Comparison of ENCODE assay signal across 8 cellular contexts in the genomic region with DNA sequence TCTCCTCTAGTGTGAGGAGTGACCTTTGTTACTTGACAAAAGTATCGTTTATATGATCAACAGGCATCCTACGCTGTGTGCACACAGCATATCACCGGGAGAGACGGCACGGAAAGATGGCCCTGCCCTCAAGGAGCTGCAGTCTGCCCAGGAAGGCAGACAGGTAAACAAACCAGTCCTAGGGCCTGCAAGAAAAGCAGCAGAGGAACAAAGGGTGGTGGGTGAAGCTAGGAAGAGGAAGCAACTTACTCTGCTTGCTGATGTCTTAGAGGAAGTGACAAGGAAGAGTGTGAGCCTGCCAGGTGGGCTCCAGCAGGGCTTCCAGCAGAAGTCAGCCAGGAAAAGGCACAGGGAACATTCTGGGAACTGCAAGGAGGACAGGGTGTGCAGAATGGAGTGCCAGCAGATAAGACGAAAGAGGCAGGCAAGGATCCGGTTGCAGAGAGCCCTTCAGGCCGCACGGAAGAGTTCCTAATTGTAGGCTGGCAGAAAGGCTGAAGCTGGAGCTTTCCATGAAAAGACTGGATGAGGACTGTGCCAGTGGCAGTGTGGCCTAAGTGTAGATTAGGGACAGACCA.
DNase-seq lines count a peak whose midpoint lies in the region; ATAC-seq, FAIRE-seq and TF ChIP-seq lines count a peak whose summit lies in the region.

No MANE protein-coding gene starts in this region.

- ATAC-seq in Right ventricle myocardium inferior, result peak; percentile 47

- H3K27me3 ChIP-seq in NT2/D1 (ENCODE audit: insufficient read depth, insufficient read length) (no peaks in the 10 kb centered on the region), parathyroid adenoma (ENCODE audit: control insufficient read depth, insufficient read depth, low read length) (no peaks in the 10 kb centered on the region)

- peak overlapping the region; percentile 54 for H3K27ac ChIP-seq in 22Rv1
- H3K27ac ChIP-seq in parathyroid adenoma, result peak overlapping the region; percentile 67

- H2AFZ ChIP-seq in parathyroid adenoma, result peak overlapping the region; percentile 58

- peaks cover 18% of the 10 kb centered on the region for H3K36me3 ChIP-seq in NT2/D1 (ENCODE audit: insufficient read depth, insufficient read length, low read length)
- no peaks in the 10 kb centered on the region for H3K36me3 ChIP-seq in parathyroid adenoma (ENCODE audit: control insufficient read depth, insufficient read depth, low read length)

- H3K4me3 ChIP-seq in NT2/D1 (ENCODE audit: insufficient read length, low read depth), result peak overlapping the region; percentile 51
- H3K4me3 ChIP-seq in parathyroid adenoma (ENCODE audit: low read depth, low read length), result peak overlapping the region; percentile 46

- peaks cover 6% of the 10 kb centered on the region for H3K79me2 ChIP-seq in parathyroid adenoma

- H3K9me3 ChIP-seq in NT2/D1 (ENCODE audit: insufficient read depth, low read length) (no peaks in the 10 kb centered on the region), parathyroid adenoma (ENCODE audit: control insufficient read depth, low read length) (no peaks in the 10 kb centered on the region)

- intact Hi-C loops in Right ventricle myocardium inferior (cut with DNase I), result loop anchor here (2.0 to 5.0 kb wide), 4 partner anchors 38 to 278 kb away; no protein-coding TSS in a partner anchor

- H3K9ac ChIP-seq in NT2/D1 (ENCODE audit: insufficient read length, low read depth), result peak overlapping the region; percentile 77
- no peak overlapping the region for H3K9ac ChIP-seq in parathyroid adenoma

- H3K4me2 ChIP-seq in parathyroid adenoma (ENCODE audit: low read length), result peak overlapping the region; percentile 77

- H3K4me1 ChIP-seq in NT2/D1 (ENCODE audit: insufficient read depth, insufficient read length) (no peaks in the 10 kb centered on the region), parathyroid adenoma (peaks cover 12% of the 10 kb centered on the region)

- TF ChIP-seq CTCF in 22Rv1 (IDR thresholded peaks at IDR 0.05) (no peak), parathyroid adenoma (IDR thresholded peaks at IDR 0.05) (no peak), GM10266 (IDR thresholded peaks at IDR 0.05; ENCODE audit: control insufficient read depth, insufficient read depth, low read depth, missing control alignments) (no peak)

- no peak for DNase-seq in GM19239 (ENCODE audit: insufficient read length, low spot score)
- DNase-seq in NT2/D1 (ENCODE audit: low read depth, low spot score), result no peak
- peak; percentile 10 for DNase-seq in activated effector memory CD4-positive, alpha-beta T cell treated with Interleukin-2 at 50 U/mL for 16 hours
- no peak for DNase-seq in Right ventricle myocardium inferior (ENCODE audit: missing footprints)
- no peak for DNase-seq in GM10266 (ENCODE audit: extremely low spot score)
- DNase-seq in NCI-H2081 treated with DMSO at 0.1 percent for 48 hours (lab: John Stamatoyannopoulos, UW), result no peak

- FAIRE-seq in GM19239 (lab: Jason Lieb, UNC), result peak; percentile 96
